ENCODE assay signal across 21 cellular contexts in genomic region chr2:28687640-28688039, GRCh38.
"Had no signal": no experiment of that assay in that cellular context is flagged by ENCODE, and none has a peak within 500 bp of the region (broad histone marks: within the 10 kb centered on the region; RNA-seq: fewer than 3 reads in every experiment).

No MANE protein-coding gene starts in this region.

- H3K9me3 Mint-ChIP-seq: activated CD4-positive, alpha-beta memory T cell treated with anti-CD3 and anti-CD28 coated beads, Interleukin-2, amount 10 ng/mL, durations not matched to agents 7 days and 5 days; activated naive CD4-positive, alpha-beta T cell treated with anti-CD3 and anti-CD28 coated beads for 36 hours had no signal

- H3K27ac ChIP-seq: ascending aorta, gastrocnemius medialis, heart left ventricle, left ventricle myocardium inferior, parathyroid adenoma, right lobe of liver, stomach, testis, upper lobe of left lung, WERI-Rb-1 had no signal

- DNase-seq: activated CD4-positive, alpha-beta memory T cell treated with anti-CD3 and anti-CD28 coated beads, Interleukin-2, amount 10 ng/mL, durations not matched to agents 7 days and 5 days; activated CD4-positive, alpha-beta T cell treated with anti-CD3 and anti-CD28 coated beads for 1 hour; activated naive CD4-positive, alpha-beta T cell treated with anti-CD3 and anti-CD28 coated beads for 36 hours; activated T-cell treated with anti-CD3 and anti-CD28 coated beads, Interleukin-2, amount 50 U/mL, for 1 hour; cortex of kidney; erythroblast; gastrocnemius medialis; heart left ventricle; kidney glomerular epithelial cell; left ventricle myocardium inferior; mesendoderm; right lobe of liver; small intestine; stimulated activated CD4-positive, alpha-beta T cell treated with anti-CD3 and anti-CD28 coated beads, Interleukin-4, amount 100 ng/mL, for 1 hour; stomach; testis; upper lobe of left lung; WERI-Rb-1 had no signal

- H3K27ac Mint-ChIP-seq: activated CD4-positive, alpha-beta memory T cell treated with anti-CD3 and anti-CD28 coated beads, Interleukin-2, amount 10 ng/mL, durations not matched to agents 7 days and 5 days; activated naive CD4-positive, alpha-beta T cell treated with anti-CD3 and anti-CD28 coated beads for 36 hours had no signal

- H3K4me3 Mint-ChIP-seq: activated CD4-positive, alpha-beta memory T cell treated with anti-CD3 and anti-CD28 coated beads, Interleukin-2, amount 10 ng/mL, durations not matched to agents 7 days and 5 days; activated naive CD4-positive, alpha-beta T cell treated with anti-CD3 and anti-CD28 coated beads for 36 hours; nephron had no signal

- H3K9me3 ChIP-seq: ascending aorta, gastrocnemius medialis, heart left ventricle, left ventricle myocardium inferior, right lobe of liver, stomach, testis, upper lobe of left lung had no signal

- ATAC-seq: heart left ventricle, right lobe of liver had no signal

- H3K4me3 ChIP-seq: ascending aorta, gastrocnemius medialis, heart left ventricle, left ventricle myocardium inferior, right lobe of liver, stomach, testis, upper lobe of left lung had no signal

- H3K27me3 Mint-ChIP-seq: activated CD4-positive, alpha-beta memory T cell treated with anti-CD3 and anti-CD28 coated beads, Interleukin-2, amount 10 ng/mL, durations not matched to agents 7 days and 5 days had no signal

- H3K36me3 ChIP-seq: ascending aorta, gastrocnemius medialis, heart left ventricle, left ventricle myocardium inferior, right lobe of liver, stomach, upper lobe of left lung, WERI-Rb-1 had no signal

- H3K27me3 ChIP-seq: ascending aorta, gastrocnemius medialis, heart left ventricle, right lobe of liver, stomach, testis, upper lobe of left lung had no signal
